14 cellular contexts compared by ENCODE assay signal in the genomic region with DNA sequence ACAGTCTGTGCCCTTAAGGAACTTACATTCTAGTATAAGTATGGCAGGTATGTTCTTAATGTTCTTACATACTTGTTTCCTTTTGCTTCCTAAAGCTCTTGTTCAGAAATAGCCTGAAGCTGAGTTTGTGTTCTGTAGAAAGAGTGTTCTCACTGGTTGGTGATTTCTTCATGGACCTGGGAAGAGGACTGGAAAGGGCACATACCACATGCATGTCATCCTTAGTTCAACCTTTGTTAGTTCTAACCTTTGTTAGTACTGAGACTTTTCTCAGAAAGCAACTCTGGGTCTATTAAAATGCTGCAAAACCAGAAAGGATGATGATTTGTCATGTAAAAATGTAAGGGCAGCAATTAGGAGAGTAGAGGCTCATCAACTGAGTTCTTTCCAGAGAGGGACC. TPM values are rescaled to one million over a fixed set of nuclear protein-coding genes. Genes with fewer than 3 reads are reported as not detected.
DNase-seq lines count a peak whose midpoint lies in the region; ATAC-seq and TF ChIP-seq lines count a peak whose summit lies in the region.
"Had no signal": no experiment of that assay in that cellular context is flagged by ENCODE, and none has a peak within 500 bp of the region (broad histone marks: within the 10 kb centered on the region; RNA-seq: fewer than 3 reads in every experiment).

No MANE protein-coding gene starts in this region.

- H3K9me3 ChIP-seq in SJSA1 (replicated peaks) (no peaks in the 10 kb centered on the region), fibroblast of lung (ENCODE audit: control insufficient read depth, insufficient read depth, low read depth, low read length) (no peaks in the 10 kb centered on the region), sigmoid colon (no peaks in the 10 kb centered on the region), suprapubic skin (no peaks in the 10 kb centered on the region)
- H3K9me3 ChIP-seq in CD4-positive, alpha-beta memory T cell (ENCODE audit: control insufficient read depth in 1 of 2, low read length in 2 of 2): no peaks in the 10 kb centered on the region

- H3K9me3 Mint-ChIP-seq in CD4-positive, alpha-beta memory T cell: peaks cover 0 to 3% (median 0%) of the 10 kb centered on the region in 8 donors
- H3K9me3 Mint-ChIP-seq: activated T-cell treated with anti-CD3 and anti-CD28 coated beads, Interleukin-2, amount 50 U/mL, for 72 hours had no signal

- no peak overlapping the region for H2AFZ ChIP-seq in fibroblast of lung (ENCODE audit: low read length)

- H4K20me1 ChIP-seq in fibroblast of lung (ENCODE audit: control insufficient read depth, extremely low read depth, insufficient read depth, low read length): no peaks in the 10 kb centered on the region

- POLR2A ChIA-PET in CD4-positive, alpha-beta memory T cell (lab: Charles Lee; ENCODE audit: partially characterized antibody): no interaction called here

- H3K4me2 ChIP-seq in fibroblast of lung (ENCODE audit: extremely low read depth, insufficient read depth, low read length): no peak overlapping the region

- H3K4me1 ChIP-seq in SJSA1 (replicated peaks) (peaks cover 38% of the 10 kb centered on the region), fibroblast of lung (ENCODE audit: control insufficient read depth, extremely low read depth, insufficient read depth, low read length) (peaks cover 14% of the 10 kb centered on the region), sigmoid colon (peaks cover 0 to 54% (median 43%) of the 10 kb centered on the region in 4 donors), suprapubic skin (peaks cover 26% of the 10 kb centered on the region)
- H3K4me1 ChIP-seq in CD4-positive, alpha-beta memory T cell (ENCODE audit: insufficient read depth, low read length): no peaks in the 10 kb centered on the region

- H3K36me3 Mint-ChIP-seq in CD4-positive, alpha-beta memory T cell: no peaks in the 10 kb centered on the region

- ATAC-seq in HG03095 (IDR thresholded peaks at IDR 0.05; ENCODE audit: unreplicated experiment): no peak
- ATAC-seq: activated T-cell treated with anti-CD3 and anti-CD28 coated beads, Interleukin-2, amount 50 U/mL, for 72 hours; left colon had no signal

- H3K79me2 ChIP-seq in fibroblast of lung (ENCODE audit: control insufficient read depth, insufficient read depth, low read length): peaks cover 22% of the 10 kb centered on the region

- intact Hi-C loops in sigmoid colon (cut with DNase I): no loop called here
- intact Hi-C loops in CD4-positive, alpha-beta memory T cell (cut with micrococcal nuclease): no loop called here

- DNase-seq in ELR (ENCODE audit: low read depth) (peak; percentile 65), SJSA1 (ENCODE audit: low read depth in 1 of 2, low spot score in 2 of 2) (peak in 1 of 2 experiments; percentile 55), fibroblast of lung (ENCODE audit: low read depth in 2 of 2) (peak; percentile 45 to 85), sigmoid colon (no peak), amygdala (lab: John Stamatoyannopoulos, UW) (no peak), suprapubic skin (ENCODE audit: low spot score in 2 of 2) (no peak)
- no peak for DNase-seq in CD4-positive, alpha-beta memory T cell
- DNase-seq: activated CD4-positive, alpha-beta T cell treated with anti-CD3 and anti-CD28 coated beads for 4 hours; activated T-cell treated with anti-CD3 and anti-CD28 coated beads, Interleukin-2, amount 50 U/mL, for 72 hours; left colon had no signal

- TF ChIP-seq EP300 in sigmoid colon (IDR thresholded peaks at IDR 0.05): no peak
- TF ChIP-seq EP300 in suprapubic skin (IDR thresholded peaks at IDR 0.05): no peak

- H3K27ac ChIP-seq in SJSA1 (peak overlapping the region; percentile 82), fibroblast of lung (ENCODE audit: insufficient read depth, low read length) (peak overlapping the region; percentile 4), sigmoid colon (peak overlapping the region; percentile 28 to 85 (median 76)), suprapubic skin (no peak overlapping the region)
- H3K27ac ChIP-seq in CD4-positive, alpha-beta memory T cell (ENCODE audit: low read depth, low read length): no peak overlapping the region
- H3K27ac ChIP-seq: cardiac muscle cell had no signal

- H3K27ac Mint-ChIP-seq in CD4-positive, alpha-beta memory T cell: no peak overlapping the region
- H3K27ac Mint-ChIP-seq: activated T-cell treated with anti-CD3 and anti-CD28 coated beads, Interleukin-2, amount 50 U/mL, for 72 hours had no signal

- TF ChIP-seq POLR2A in sigmoid colon (IDR thresholded peaks at IDR 0.05) (no peak), suprapubic skin (IDR thresholded peaks at IDR 0.05) (no peak)

- H3K36me3 ChIP-seq in SJSA1 (no peaks in the 10 kb centered on the region; the same call in 1 of the 2 replicates), fibroblast of lung (ENCODE audit: control insufficient read depth, insufficient read depth, low read length) (no peaks in the 10 kb centered on the region), sigmoid colon (no peaks in the 10 kb centered on the region), suprapubic skin (no peaks in the 10 kb centered on the region)
- H3K36me3 ChIP-seq in CD4-positive, alpha-beta memory T cell (ENCODE audit: insufficient read depth, low read length): no peaks in the 10 kb centered on the region
- H3K36me3 ChIP-seq: cardiac muscle cell, gastroesophageal sphincter had no signal

- CTCF ChIA-PET in CD4-positive, alpha-beta memory T cell (lab: Charles Lee; ENCODE audit: partially characterized antibody): interaction anchor here (1.5 kb wide), 1 partner anchor 24 kb away, joined by 5 read pairs; no protein-coding TSS in a partner anchor

- no peaks in the 10 kb centered on the region for H3K4me1 Mint-ChIP-seq in CD4-positive, alpha-beta memory T cell

- H3K27me3 ChIP-seq in SJSA1 (replicated peaks): no peaks in the 10 kb centered on the region
- H3K27me3 ChIP-seq in fibroblast of lung (ENCODE audit: control insufficient read depth, insufficient read depth, low read length): no peaks in the 10 kb centered on the region
- H3K27me3 ChIP-seq in sigmoid colon: no peaks in the 10 kb centered on the region
- H3K27me3 ChIP-seq in CD4-positive, alpha-beta memory T cell (ENCODE audit: insufficient read depth, low read length): no peaks in the 10 kb centered on the region
- no peaks in the 10 kb centered on the region for H3K27me3 ChIP-seq in suprapubic skin
- H3K27me3 ChIP-seq: cardiac muscle cell, gastroesophageal sphincter had no signal

- H3K4me3 Mint-ChIP-seq in CD4-positive, alpha-beta memory T cell: no peak overlapping the region
- H3K4me3 Mint-ChIP-seq: activated T-cell treated with anti-CD3 and anti-CD28 coated beads, Interleukin-2, amount 50 U/mL, for 72 hours; neural crest cell had no signal

- no peak overlapping the region for H3K9ac ChIP-seq in fibroblast of lung (ENCODE audit: insufficient read depth, low read length)

- H3K4me3 ChIP-seq in SJSA1 (no peak overlapping the region), fibroblast of lung (replicated peaks in 1 of 4; ENCODE audit: control extremely low read depth in 1 of 4, insufficient read depth in 1 of 4, low read depth in 3 of 4, low read length in 4 of 4) (no peak overlapping the region), sigmoid colon (no peak overlapping the region), suprapubic skin (no peak overlapping the region)
- no peak overlapping the region for H3K4me3 ChIP-seq in CD4-positive, alpha-beta memory T cell (ENCODE audit: low read length in 2 of 2)
- H3K4me3 ChIP-seq: cardiac muscle cell, gastroesophageal sphincter had no signal

- TF ChIP-seq CTCF in fibroblast of lung (conservative IDR thresholded peaks at IDR 0.05 in 1 of 2, IDR thresholded peaks at IDR 0.05 in 1 of 2; ENCODE audit: low read depth in 1 of 2, low read length in 2 of 2) (no peak), sigmoid colon (IDR thresholded peaks at IDR 0.05) (no peak), suprapubic skin (IDR thresholded peaks at IDR 0.05) (no peak)

- H3K27me3 Mint-ChIP-seq in CD4-positive, alpha-beta memory T cell: peaks cover 8 to 12% of the 10 kb centered on the region in 2 donors

RNA-seq across cellular contexts. Expression of a gene that starts 2.5 kb away (rescaled TPM):
- total RNA-seq in SJSA1 (2014; rRNA removed; shearing (Covaris generic)): 21.1 and 35.6 TPM in 2 replicates
- 81.9 and 96.1 TPM in 2 replicates for total RNA-seq in fibroblast of lung
- polyA plus RNA-seq in fibroblast of lung: 116 and 140 TPM in 2 replicates
- polyA plus RNA-seq in fibroblast of lung (2012): 63.5 and 73.8 TPM in 2 replicates
- 7.8 and 12.8 TPM in 2 replicates for polyA minus RNA-seq in fibroblast of lung (ENCODE audit: low replicate concordance)
- 10 to 100 TPM; 12.7 to 35.7 (median 22.4) TPM for total RNA-seq in sigmoid colon
- 1 to 10 TPM in 1 of 3 donors, not detected in 2; 2.2 TPM for polyA plus RNA-seq in sigmoid colon
- total RNA-seq in CD4-positive, alpha-beta memory T cell: not detected
- not detected for polyA plus RNA-seq in CD4-positive, alpha-beta memory T cell
- 1 to 10 TPM; 1.8 to 4.5 (median 2.8) TPM for total RNA-seq in suprapubic skin
- total RNA-seq: activated T-cell treated with anti-CD3 and anti-CD28 coated beads, Interleukin-2, amount 50 U/mL, for 72 hours; cardiac muscle cell; neural crest cell had no signal
- polyA plus RNA-seq: cardiac muscle cell had no signal

Comparison
In these comparisons a context has a peak if more than half of its experiments do, and no peak if none do; other contexts are left out.
1. DNase-seq: peak in ELR (single experiment) and fibroblast of lung (2 of 2); none in sigmoid colon (single experiment), CD4-positive, alpha-beta memory T cell (0 of 5), amygdala (0 of 56) and suprapubic skin (0 of 2).
2. H3K27ac ChIP-seq: peak in SJSA1 (single experiment), fibroblast of lung (single experiment) and sigmoid colon (4 of 4); none in CD4-positive, alpha-beta memory T cell (single experiment) and suprapubic skin (single experiment).